Comparison of ENCODE assay signal across 10 cellular contexts in genomic region chr1:198903203-198903602, GRCh38.
DNase-seq lines count a peak whose midpoint lies in the region; FAIRE-seq and TF ChIP-seq lines count a peak whose summit lies in the region.
"Had no signal": no experiment of that assay in that cellular context is flagged by ENCODE, and none has a peak within 500 bp of the region (broad histone marks: within the 10 kb centered on the region; RNA-seq: fewer than 3 reads in every experiment).

No MANE protein-coding gene starts in this region.

- H3K23ac ChIP-seq in mesenchymal stem cell (ENCODE audit: low read length in 2 of 2), result no peak overlapping the region

- TF ChIP-seq CTCF in AG10803 (conservative IDR thresholded peaks at IDR 0.05; ENCODE audit: low read length), result no peak
- TF ChIP-seq CTCF in KMS-11 (conservative IDR thresholded peaks at IDR 0.05; ENCODE audit: low read depth, low read length), result peak; percentile 31; the same call in 1 of the 2 replicates
- no peak for TF ChIP-seq CTCF in bronchial epithelial cell (IDR thresholded peaks at IDR 0.05; ENCODE audit: insufficient read depth, low read length, severe bottlenecking)

- no peak for TF ChIP-seq POLR2A in GM12891 (IDR thresholded peaks at IDR 0.05; ENCODE audit: low read depth, low read length)

- H2AK5ac ChIP-seq in mesenchymal stem cell (ENCODE audit: low read length, severe bottlenecking), result peak overlapping the region; percentile 77

- H4K8ac ChIP-seq in mesenchymal stem cell (ENCODE audit: low read length), result peak overlapping the region; percentile 49

- H2BK120ac ChIP-seq in mesenchymal stem cell (ENCODE audit: low read depth, low read length), result peak overlapping the region; percentile 73

- WGBS in mesenchymal stem cell, result 58% methylated on average over 1 of the region's 3 CpGs

- peak overlapping the region; percentile 5; the same call in 1 of the 2 replicates for H3K4me3 ChIP-seq in AG10803 (ENCODE audit: low read length)
- no peak overlapping the region for H3K4me3 ChIP-seq in KMS-11 (IDR thresholded peaks at IDR 0.05; ENCODE audit: insufficient read depth, low read depth, low read length)
- H3K4me3 ChIP-seq in bronchial epithelial cell (ENCODE audit: low read depth, low read length), result no peak overlapping the region
- H3K4me3 ChIP-seq in mesenchymal stem cell (ENCODE audit: insufficient read depth in 1 of 2, low read depth in 1 of 2, low read length in 2 of 2), result no peak overlapping the region

- FAIRE-seq in bronchial epithelial cell (lab: Jason Lieb, UNC) (no peak), GM12891 (lab: Jason Lieb, UNC) (no peak)

- no peaks in the 10 kb centered on the region for H3K79me1 ChIP-seq in mesenchymal stem cell (replicated peaks; ENCODE audit: low read length, poor library complexity, severe bottlenecking)

- peak overlapping the region in 1 of 2 experiments; percentile 64 for H3K4ac ChIP-seq in mesenchymal stem cell (ENCODE audit: low read depth in 1 of 2, low read length in 2 of 2)

- H4K20me1 ChIP-seq in KMS-11 (ENCODE audit: insufficient read depth), result no peaks in the 10 kb centered on the region; the same call in 1 of the 2 replicates

- no peaks in the 10 kb centered on the region; the same call in 1 of the 2 replicates for H3K36me3 ChIP-seq in KMS-11 (ENCODE audit: insufficient read depth)
- H3K36me3 ChIP-seq in bronchial epithelial cell (ENCODE audit: control insufficient read depth, insufficient read depth, low read length), result peaks cover 7% of the 10 kb centered on the region
- H3K36me3 ChIP-seq in mesenchymal stem cell (ENCODE audit: control insufficient read depth in 1 of 2, insufficient read depth in 2 of 2, low read depth in 1 of 2, low read length in 2 of 2), result peaks cover 2 to 20% of the 10 kb centered on the region in 2 experiments

- no peak overlapping the region for H4K91ac ChIP-seq in mesenchymal stem cell (ENCODE audit: low read length)

- DNase-seq in AG10803 (ENCODE audit: low read depth), result peak; percentile 64
- DNase-seq in bronchial epithelial cell (ENCODE audit: low read depth), result peak; percentile 40
- DNase-seq in mesenchymal stem cell, result no peak
- DNase-seq in NCI-H1417 treated with DMSO at 0.1 percent for 48 hours (lab: John Stamatoyannopoulos, UW), result no peak
- DNase-seq in NCI-H1092 treated with DMSO at 0.1 percent for 48 hours (lab: John Stamatoyannopoulos, UW), result no peak
- DNase-seq in GM12891 (ENCODE audit: insufficient read length, low spot score), result no peak
- no peak for DNase-seq in activated naive CD4-positive, alpha-beta T cell (lab: John Stamatoyannopoulos, UW)
- DNase-seq: Karpas-422, PC-3 had no signal

- no peaks in the 10 kb centered on the region for H3K9me3 ChIP-seq in mesenchymal stem cell (ENCODE audit: control insufficient read depth, low read length)

- peaks cover 95% of the 10 kb centered on the region for H3K79me2 ChIP-seq in KMS-11 (ENCODE audit: insufficient read depth, low read depth)

- peak overlapping the region in 1 of 2 experiments; percentile 43 for H3K18ac ChIP-seq in mesenchymal stem cell (ENCODE audit: low read depth in 1 of 2, low read length in 2 of 2)

- no peak overlapping the region for H2BK12ac ChIP-seq in mesenchymal stem cell (ENCODE audit: low read length in 2 of 2)

- peak overlapping the region; percentile 58 for H3K9ac ChIP-seq in KMS-11
- no peak overlapping the region for H3K9ac ChIP-seq in mesenchymal stem cell (ENCODE audit: low read length)

- peak overlapping the region; percentile 27; the same call in 1 of the 2 replicates for H2AFZ ChIP-seq in KMS-11 (ENCODE audit: low read depth)
- no peak overlapping the region for H2AFZ ChIP-seq in mesenchymal stem cell (ENCODE audit: low read depth, low read length)

- H3K27ac ChIP-seq in KMS-11 (peak overlapping the region; percentile 84), mesenchymal stem cell (ENCODE audit: low read length, poor library complexity, severe bottlenecking) (no peak overlapping the region)

- H2BK15ac ChIP-seq in mesenchymal stem cell (ENCODE audit: low read depth, poor library complexity, severe bottlenecking), result no peak overlapping the region

- H3K27me3 ChIP-seq in KMS-11 (ENCODE audit: insufficient read depth, low read depth) (no peaks in the 10 kb centered on the region), bronchial epithelial cell (ENCODE audit: control insufficient read depth, insufficient read depth, low read length) (no peaks in the 10 kb centered on the region), mesenchymal stem cell (ENCODE audit: control insufficient read depth in 1 of 2, insufficient read depth in 1 of 2, low read length in 2 of 2) (no peaks in the 10 kb centered on the region)

- H3K4me1 ChIP-seq in KMS-11 (ENCODE audit: low read depth, poor library complexity, severe bottlenecking) (peaks cover 86% of the 10 kb centered on the region), mesenchymal stem cell (ENCODE audit: control insufficient read depth, insufficient read depth, low read depth, low read length) (peaks cover 5% of the 10 kb centered on the region)

- no peak overlapping the region for H3K14ac ChIP-seq in mesenchymal stem cell (ENCODE audit: low read length in 2 of 2)

- H2BK5ac ChIP-seq in mesenchymal stem cell (ENCODE audit: low read depth, low read length, poor library complexity, severe bottlenecking), result no peak overlapping the region

- H3K4me2 ChIP-seq in KMS-11, result peak overlapping the region; percentile 79
- no peak overlapping the region for H3K4me2 ChIP-seq in mesenchymal stem cell (ENCODE audit: low read length, poor library complexity, severe bottlenecking)

TF ChIP-seq in GM12891, 5 proteins besides CTCF, POLR2A, EP300 and RAD21:
- TF ChIP-seq SPI1 (IDR thresholded peaks at IDR 0.05; ENCODE audit: low read depth, low read length), result no peak
- no peak for TF ChIP-seq POLR2AphosphoS5 (IDR thresholded peaks at IDR 0.05; ENCODE audit: low read depth, low read length)
- no peak for TF ChIP-seq TAF1 (IDR thresholded peaks at IDR 0.05; ENCODE audit: low read depth, low read length)
- TF ChIP-seq PAX5 (IDR thresholded peaks at IDR 0.05; ENCODE audit: insufficient read depth, low read length, severe bottlenecking), result no peak
- TF ChIP-seq POU2F2 (IDR thresholded peaks at IDR 0.05; ENCODE audit: low read depth, low read length), result no peak

Comparison
In these comparisons a context has a peak if more than half of its experiments do, and no peak if none do; other contexts are left out.
1. DNase-seq: peak in AG10803 (single experiment) and bronchial epithelial cell (single experiment); none in mesenchymal stem cell (single experiment), NCI-H1417 treated with DMSO at 0.1 percent for 48 hours (single experiment), NCI-H1092 treated with DMSO at 0.1 percent for 48 hours (single experiment), GM12891 (single experiment) and activated naive CD4-positive, alpha-beta T cell (0 of 4).